ENCODE assay signal across 10 cellular contexts in the genomic region with DNA sequence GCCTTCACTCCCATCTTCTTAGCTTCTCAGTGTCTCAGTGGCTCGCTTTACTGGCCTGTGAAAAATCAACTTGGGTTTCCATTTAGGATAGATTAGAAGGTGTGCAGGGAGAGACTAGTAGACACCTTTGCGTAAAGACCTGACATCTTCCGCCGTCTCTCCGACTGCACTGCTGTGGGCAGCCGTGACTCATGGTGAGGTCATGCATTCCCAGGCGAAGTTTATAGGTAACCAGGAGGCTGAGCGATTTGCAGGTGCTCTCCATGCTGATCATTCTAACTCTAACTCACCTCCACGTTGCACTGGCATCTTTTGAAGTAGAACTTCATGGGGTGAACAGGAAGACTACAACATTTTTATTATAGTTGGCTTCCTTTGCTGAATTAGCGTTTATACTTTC.
A peak's percentile ranks its signal among the peaks of the same experiment; 100 is the strongest.
DNase-seq lines count a peak whose midpoint lies in the region; FAIRE-seq and TF ChIP-seq lines count a peak whose summit lies in the region.
"Had no signal": no experiment of that assay in that cellular context is flagged by ENCODE, and none has a peak within 500 bp of the region (broad histone marks: within the 10 kb centered on the region; RNA-seq: fewer than 3 reads in every experiment).

No MANE protein-coding gene starts in this region.

- H3K36me3 ChIP-seq in keratinocyte (ENCODE audit: control insufficient read depth in 2 of 2, extremely low read depth in 1 of 2, insufficient read depth in 2 of 2, low read length in 2 of 2) = no peaks in the 10 kb centered on the region
- H3K36me3 ChIP-seq: suprapubic skin had no signal

- no peak overlapping the region for H3K4me3 ChIP-seq in keratinocyte (ENCODE audit: control insufficient read depth in 2 of 3, extremely low read depth in 1 of 3, insufficient read depth in 2 of 3, low read depth in 1 of 3, low read length in 3 of 3)
- H3K4me3 ChIP-seq: suprapubic skin had no signal

- H3K4me1 ChIP-seq in keratinocyte (ENCODE audit: control insufficient read depth, extremely low read depth, insufficient read depth, low read length) = peaks cover 28% of the 10 kb centered on the region
- H3K4me1 ChIP-seq: suprapubic skin had no signal

- CTCF ChIA-PET in activated naive CD4-positive, alpha-beta T cell treated with anti-CD3 and anti-CD28 coated beads for 36 hours (lab: Charles Lee) = interaction anchor here (1.2 to 3.2 kb wide), 2 partner anchors 16 to 68 kb away, joined by 5 to 15 read pairs; a partner anchor contains a TSS

- peak overlapping the region; percentile 29 for H3K4me2 ChIP-seq in keratinocyte (ENCODE audit: control insufficient read depth, extremely low read depth, insufficient read depth, low read depth, low read length)

- no peak overlapping the region for H3K9ac ChIP-seq in keratinocyte (ENCODE audit: control insufficient read depth, extremely low read depth, insufficient read depth, low read length)

- no peak overlapping the region for H3K27ac ChIP-seq in keratinocyte (ENCODE audit: control insufficient read depth, insufficient read depth, low read length)
- H3K27ac ChIP-seq: suprapubic skin had no signal

- intact Hi-C loops in activated naive CD4-positive, alpha-beta T cell treated with anti-CD3 and anti-CD28 coated beads for 36 hours (cut with micrococcal nuclease) = loop anchor here (2.0 kb wide), 2 partner anchors 47 to 115 kb away; no protein-coding TSS in a partner anchor

- no peaks in the 10 kb centered on the region for H3K79me2 ChIP-seq in keratinocyte (ENCODE audit: control insufficient read depth, insufficient read depth, low read length)

- no peaks in the 10 kb centered on the region for H3K9me3 ChIP-seq in keratinocyte (ENCODE audit: control insufficient read depth, low read depth, low read length)
- H3K9me3 ChIP-seq: suprapubic skin had no signal

- H3K36me3 Mint-ChIP-seq in activated naive CD4-positive, alpha-beta T cell treated with anti-CD3 and anti-CD28 coated beads for 36 hours (ENCODE audit: low read depth) = no peaks in the 10 kb centered on the region

- no peak for TF ChIP-seq CTCF in keratinocyte (optimal IDR thresholded peaks at IDR 0.05 in 1 of 3, IDR thresholded peaks at IDR 0.05 in 1 of 3, conservative IDR thresholded peaks at IDR 0.05 in 1 of 3; ENCODE audit: extremely low read depth in 1 of 3, insufficient read depth in 2 of 3, low read length in 3 of 3)

- H2AFZ ChIP-seq in keratinocyte (ENCODE audit: control insufficient read depth, low read length) = peak overlapping the region; percentile 5

- peak; percentile 67 for DNase-seq in activated naive CD4-positive, alpha-beta T cell treated with anti-CD3 and anti-CD28 coated beads for 36 hours
- no peak for DNase-seq in activated naive CD4-positive, alpha-beta T cell (lab: John Stamatoyannopoulos, UW)
- DNase-seq in activated T-cell treated with anti-CD3 and anti-CD28 coated beads for 48 hours (ENCODE audit: low read depth) (peak; percentile 42), keratinocyte (ENCODE audit: low read depth, low spot score) (peak; percentile 87), NCI-H774 (lab: John Stamatoyannopoulos, UW) (no peak), T-helper 9 cell (no peak), NCI-H524 treated with DMSO at 0.1 percent for 48 hours (lab: John Stamatoyannopoulos, UW) (no peak)
- DNase-seq in stimulated activated CD8-positive, alpha-beta memory T cell treated with anti-CD3 and anti-CD28 coated beads, Interleukin-4, amount 100 ng/mL, for 48 hours = peak; percentile 58
- DNase-seq: AML-193 had no signal

- H3K4me3 Mint-ChIP-seq in activated naive CD4-positive, alpha-beta T cell treated with anti-CD3 and anti-CD28 coated beads for 36 hours = no peak overlapping the region

- dilution Hi-C loops in keratinocyte (cut with MboI; ENCODE audit: extremely low pct_ligation_motif_present, low sequenced_read_pairs) = no loop called here

- H3K27me3 ChIP-seq in keratinocyte (ENCODE audit: control insufficient read depth, extremely low read depth, insufficient read depth, low read length) = no peaks in the 10 kb centered on the region
- H3K27me3 ChIP-seq: suprapubic skin had no signal

- H4K20me1 ChIP-seq in keratinocyte (ENCODE audit: control insufficient read depth, extremely low read depth, insufficient read depth, low read length) = no peaks in the 10 kb centered on the region

- peak overlapping the region; percentile 32 for H3K27ac Mint-ChIP-seq in activated naive CD4-positive, alpha-beta T cell treated with anti-CD3 and anti-CD28 coated beads for 36 hours

- H3K9me1 ChIP-seq in keratinocyte (ENCODE audit: control insufficient read depth, extremely low read depth, insufficient read depth, low read length) = no peaks in the 10 kb centered on the region

- peak; percentile 97 for FAIRE-seq in keratinocyte (lab: Jason Lieb, UNC)

- H3K27me3 Mint-ChIP-seq in activated naive CD4-positive, alpha-beta T cell treated with anti-CD3 and anti-CD28 coated beads for 36 hours (ENCODE audit: low read depth) = no peaks in the 10 kb centered on the region

- H3K9me3 Mint-ChIP-seq in activated naive CD4-positive, alpha-beta T cell treated with anti-CD3 and anti-CD28 coated beads for 36 hours = no peaks in the 10 kb centered on the region

- H3K4me1 Mint-ChIP-seq in activated naive CD4-positive, alpha-beta T cell treated with anti-CD3 and anti-CD28 coated beads for 36 hours (ENCODE audit: low read depth) = peaks cover 52% of the 10 kb centered on the region

Comparison
In these comparisons a context has a peak if more than half of its experiments do, and no peak if none do; other contexts are left out.
1. DNase-seq: peak in activated naive CD4-positive, alpha-beta T cell treated with anti-CD3 and anti-CD28 coated beads for 36 hours (single experiment), activated T-cell treated with anti-CD3 and anti-CD28 coated beads for 48 hours (single experiment), keratinocyte (single experiment) and stimulated activated CD8-positive, alpha-beta memory T cell treated with anti-CD3 and anti-CD28 coated beads, Interleukin-4, amount 100 ng/mL, for 48 hours (single experiment); none in activated naive CD4-positive, alpha-beta T cell (0 of 4), NCI-H774 (single experiment), T-helper 9 cell (single experiment) and NCI-H524 treated with DMSO at 0.1 percent for 48 hours (single experiment).